In genomic region chr18:23209031-23209430, GRCh38 we compare ENCODE assay signal across 22 cellular contexts.
A peak's percentile ranks its signal among the peaks of the same experiment; 100 is the strongest.
DNase-seq lines count a peak whose midpoint lies in the region; ATAC-seq and TF ChIP-seq lines count a peak whose summit lies in the region.
"Had no signal": no experiment of that assay in that cellular context is flagged by ENCODE, and none has a peak within 500 bp of the region (broad histone marks: within the 10 kb centered on the region; RNA-seq: fewer than 3 reads in every experiment).

No MANE protein-coding gene starts in this region.

- peaks cover 13% of the 10 kb centered on the region for H3K36me3 Mint-ChIP-seq in activated CD8-positive, alpha-beta memory T cell treated with anti-CD3 and anti-CD28 coated beads, Interleukin-2, amount 10 ng/mL, durations not matched to agents 7 days and 5 days
- H3K36me3 Mint-ChIP-seq: T-cell had no signal

- no peak overlapping the region for H3K27ac ChIP-seq in brain microvascular endothelial cell
- H3K27ac ChIP-seq: Peyer's patch had no signal

- CTCF ChIA-PET in activated CD8-positive, alpha-beta memory T cell treated with anti-CD3 and anti-CD28 coated beads, Interleukin-2, amount 10 ng/mL, durations not matched to agents 7 days and 5 days (lab: Charles Lee): interaction anchor here (1.6 kb wide), 1 partner anchor 17 kb away, joined by 3 read pairs; no protein-coding TSS in a partner anchor

- peaks cover 10% of the 10 kb centered on the region for H3K27me3 Mint-ChIP-seq in activated CD8-positive, alpha-beta memory T cell treated with anti-CD3 and anti-CD28 coated beads, Interleukin-2, amount 10 ng/mL, durations not matched to agents 7 days and 5 days

- in situ Hi-C loops in brain microvascular endothelial cell (cut with HindIII; ENCODE audit: low pct_ligation_motif_present, low sequenced_read_pairs): no loop called here

- DNase-seq in activated CD8-positive, alpha-beta memory T cell treated with anti-CD3 and anti-CD28 coated beads, Interleukin-2, amount 10 ng/mL, durations not matched to agents 7 days and 5 days: no peak
- DNase-seq in activated CD8-positive, alpha-beta memory T cell treated with anti-CD3 and anti-CD28 coated beads for 24 hours: no peak
- DNase-seq in M059J (ENCODE audit: low read depth): peak; percentile 28
- DNase-seq in brain microvascular endothelial cell: peak; percentile 38
- DNase-seq in stimulated activated CD8-positive, alpha-beta memory T cell treated with anti-CD3 and anti-CD28 coated beads, Interleukin-4, amount 100 ng/mL, for 48 hours: peak; percentile 42
- no peak for DNase-seq in H7
- DNase-seq in NCI-H748 (lab: John Stamatoyannopoulos, UW; ENCODE audit: unreplicated experiment): no peak
- DNase-seq in DMS79 (lab: John Stamatoyannopoulos, UW): no peak
- DNase-seq: activated gamma-delta T cell; COR-L47; mammary epithelial cell; NCI-H1417; NCI-H510A treated with DMSO at 0.1 percent for 48 hours; nephron progenitor cell; Peyer's patch; retina; stimulated activated CD4-positive, alpha-beta T cell treated with anti-CD3 and anti-CD28 coated beads, Interleukin-4, amount 100 ng/mL, for 1 hour; stimulated activated naive CD4-positive, alpha-beta T cell treated with Interleukin-2 at 50 U/mL for 16 hours; T-cell had no signal

- H3K27ac Mint-ChIP-seq in activated CD8-positive, alpha-beta memory T cell treated with anti-CD3 and anti-CD28 coated beads, Interleukin-2, amount 10 ng/mL, durations not matched to agents 7 days and 5 days: no peak overlapping the region
- H3K27ac Mint-ChIP-seq: nephron progenitor cell, T-cell, WTC11 had no signal

- H3K27me3 ChIP-seq in brain microvascular endothelial cell (replicated peaks) (no peaks in the 10 kb centered on the region), H7 (ENCODE audit: control insufficient read depth, insufficient read depth, low read length) (no peaks in the 10 kb centered on the region)
- H3K27me3 ChIP-seq: Peyer's patch had no signal

- peaks cover 3% of the 10 kb centered on the region for H3K9me3 Mint-ChIP-seq in activated CD8-positive, alpha-beta memory T cell treated with anti-CD3 and anti-CD28 coated beads, Interleukin-2, amount 10 ng/mL, durations not matched to agents 7 days and 5 days (ENCODE audit: low read depth)
- H3K9me3 Mint-ChIP-seq: central memory CD8-positive, alpha-beta T cell had no signal

- TF ChIP-seq CTCF in brain microvascular endothelial cell (IDR thresholded peaks at IDR 0.05; ENCODE audit: low read depth, low read length, missing control alignments): no peak

- peaks cover 7% of the 10 kb centered on the region for H3K4me1 Mint-ChIP-seq in activated CD8-positive, alpha-beta memory T cell treated with anti-CD3 and anti-CD28 coated beads, Interleukin-2, amount 10 ng/mL, durations not matched to agents 7 days and 5 days
- H3K4me1 Mint-ChIP-seq: central memory CD8-positive, alpha-beta T cell had no signal

- ATAC-seq in activated CD8-positive, alpha-beta memory T cell treated with anti-CD3 and anti-CD28 coated beads, Interleukin-2, amount 10 ng/mL, durations not matched to agents 7 days and 5 days: peak; percentile 47
- ATAC-seq: T-cell, WTC11 had no signal

- no peak overlapping the region for H3K4me3 ChIP-seq in brain microvascular endothelial cell (ENCODE audit: low read depth, low read length)
- no peak overlapping the region for H3K4me3 ChIP-seq in H7 (ENCODE audit: insufficient read depth, low read depth, low read length)
- H3K4me3 ChIP-seq: Peyer's patch had no signal

- no peak overlapping the region for H3K4me3 Mint-ChIP-seq in activated CD8-positive, alpha-beta memory T cell treated with anti-CD3 and anti-CD28 coated beads, Interleukin-2, amount 10 ng/mL, durations not matched to agents 7 days and 5 days
- H3K4me3 Mint-ChIP-seq: central memory CD8-positive, alpha-beta T cell; IgD-negative memory B cell; nephron progenitor cell; T-cell; WTC11 had no signal

- H3K36me3 ChIP-seq in brain microvascular endothelial cell (replicated peaks) (no peaks in the 10 kb centered on the region), H7 (replicated peaks; ENCODE audit: control insufficient read depth, insufficient read depth, low read length) (no peaks in the 10 kb centered on the region; the same call in 1 of the 2 replicates)
- H3K36me3 ChIP-seq: Peyer's patch had no signal

Comparison
In these comparisons a context has a peak if more than half of its experiments do, and no peak if none do; other contexts are left out.
1. DNase-seq: peak in M059J (single experiment), brain microvascular endothelial cell (single experiment) and stimulated activated CD8-positive, alpha-beta memory T cell treated with anti-CD3 and anti-CD28 coated beads, Interleukin-4, amount 100 ng/mL, for 48 hours (single experiment); none in activated CD8-positive, alpha-beta memory T cell treated with anti-CD3 and anti-CD28 coated beads, Interleukin-2, amount 10 ng/mL, durations not matched to agents 7 days and 5 days (single experiment), activated CD8-positive, alpha-beta memory T cell treated with anti-CD3 and anti-CD28 coated beads for 24 hours (single experiment), H7 (single experiment), NCI-H748 (single experiment) and DMS79 (single experiment).